ENCODE assay signal across 10 cellular contexts in genomic region chr11:114195981-114196731, GRCh38.
A peak's percentile ranks its signal among the peaks of the same experiment; 100 is the strongest.
DNase-seq lines count a peak whose midpoint lies in the region; ATAC-seq and TF ChIP-seq lines count a peak whose summit lies in the region.
"Had no signal": no experiment of that assay in that cellular context is flagged by ENCODE, and none has a peak within 500 bp of the region (broad histone marks: within the 10 kb centered on the region; RNA-seq: fewer than 3 reads in every experiment).

No MANE protein-coding gene starts in this region.

- H3K9me3 Mint-ChIP-seq in Caco-2 (ENCODE audit: unreplicated experiment), result peaks cover under 1% of the 10 kb centered on the region

- TF ChIP-seq CTCF in Caco-2 (IDR thresholded peaks at IDR 0.05; ENCODE audit: insufficient read depth in 1 of 2, low read depth in 1 of 2, low read length in 1 of 2, severe bottlenecking in 1 of 2, unreplicated experiment in 1 of 2) (peak in 1 of 2 experiments; percentile 53), esophagus muscularis mucosa (IDR thresholded peaks at IDR 0.05) (no peak), sigmoid colon (IDR thresholded peaks at IDR 0.05) (no peak)

- TF ChIP-seq EP300 in esophagus muscularis mucosa (IDR thresholded peaks at IDR 0.05) (no peak), sigmoid colon (IDR thresholded peaks at IDR 0.05) (no peak)

- ATAC-seq in GM19452 (IDR thresholded peaks at IDR 0.05; ENCODE audit: unreplicated experiment), result no peak

- POLR2A ChIA-PET in Caco-2 (lab: Charles Lee) (no interaction called here), HEK293T (lab: Yijun Ruan, JAX) (no interaction called here)

- H3K27me3 ChIP-seq in Caco-2 (replicated peaks; ENCODE audit: control insufficient read depth, insufficient read depth, low read length), result no peaks in the 10 kb centered on the region
- H3K27me3 ChIP-seq in esophagus muscularis mucosa, result no peaks in the 10 kb centered on the region
- no peaks in the 10 kb centered on the region for H3K27me3 ChIP-seq in sigmoid colon

- no peaks in the 10 kb centered on the region for H3K9me3 ChIP-seq in Caco-2
- no peaks in the 10 kb centered on the region for H3K9me3 ChIP-seq in esophagus muscularis mucosa
- H3K9me3 ChIP-seq in sigmoid colon, result no peaks in the 10 kb centered on the region

- no peak overlapping the region for H3K4me3 Mint-ChIP-seq in Caco-2 (ENCODE audit: unreplicated experiment)
- H3K4me3 Mint-ChIP-seq: activated T-cell treated with anti-CD3 and anti-CD28 coated beads, Interleukin-2, amount 50 U/mL, for 72 hours had no signal

- peak overlapping the region; percentile 89 to 98 (median 95) for H3K27ac ChIP-seq in esophagus muscularis mucosa (replicated peaks in 1 of 4)
- H3K27ac ChIP-seq in sigmoid colon, result peak overlapping the region; percentile 94 to 99 (median 96)

- 94% methylated on average over 5 of the region's 5 CpGs for WGBS in esophagus muscularis mucosa
- WGBS in sigmoid colon, 2 donors, result 92 to 96% methylated on average over 5 of the region's 5 CpGs

- no peak overlapping the region for H3K27ac Mint-ChIP-seq in Caco-2 (ENCODE audit: unreplicated experiment)
- H3K27ac Mint-ChIP-seq: activated T-cell treated with anti-CD3 and anti-CD28 coated beads, Interleukin-2, amount 50 U/mL, for 72 hours had no signal

- TF ChIP-seq POLR2A in esophagus muscularis mucosa (IDR thresholded peaks at IDR 0.05; ENCODE audit: low read depth), result no peak
- TF ChIP-seq POLR2A in sigmoid colon (IDR thresholded peaks at IDR 0.05), result no peak

- H3K36me3 ChIP-seq in Caco-2 (ENCODE audit: control insufficient read depth, insufficient read depth, low read length) (no peaks in the 10 kb centered on the region), esophagus muscularis mucosa (peaks cover 9 to 46% (median 33%) of the 10 kb centered on the region in 4 donors), sigmoid colon (peaks cover 3 to 27% (median 9%) of the 10 kb centered on the region in 4 donors)

- no peaks in the 10 kb centered on the region for H3K27me3 Mint-ChIP-seq in Caco-2 (ENCODE audit: insufficient read depth, unreplicated experiment)

- CTCF ChIA-PET in Caco-2 (lab: Charles Lee) (interaction anchor here (0.5 to 1.6 kb wide), 11 partner anchors 9 to 300 kb away, joined by 3 to 9 read pairs (median 3); no protein-coding TSS in a partner anchor), HEK293T (lab: Yijun Ruan, JAX) (interaction anchor here (0.7 to 1.4 kb wide), 4 partner anchors 16 to 663 kb away, joined by 4 to 5 read pairs (median 4); no protein-coding TSS in a partner anchor)

- DNase-seq in Caco-2, result peak; percentile 74 to 76
- peak; percentile 18 for DNase-seq in RPMI8226
- DNase-seq in esophagus muscularis mucosa (ENCODE audit: extremely low spot score), result no peak
- DNase-seq in sigmoid colon, result no peak
- no peak for DNase-seq in NCI-H2081 (lab: John Stamatoyannopoulos, UW)
- no peak for DNase-seq in HEK293T (ENCODE audit: extremely low spot score)
- DNase-seq in hippocampal formation (lab: John Stamatoyannopoulos, UW), result no peak
- DNase-seq: activated T-cell treated with anti-CD3 and anti-CD28 coated beads, Interleukin-2, amount 50 U/mL, for 72 hours; glutamatergic neuron had no signal

- H3K4me3 ChIP-seq in Caco-2 (ENCODE audit: low read depth, low read length) (no peak overlapping the region), esophagus muscularis mucosa (no peak overlapping the region), sigmoid colon (no peak overlapping the region)

- peaks cover 7% of the 10 kb centered on the region for H3K4me1 Mint-ChIP-seq in Caco-2 (ENCODE audit: low read depth, unreplicated experiment)

- H3K4me1 ChIP-seq in Caco-2 (no peaks in the 10 kb centered on the region; the same call in 1 of the 2 replicates), esophagus muscularis mucosa (peaks cover 83 to 98% (median 94%) of the 10 kb centered on the region in 4 donors), sigmoid colon (peaks cover 0 to 90% (median 87%) of the 10 kb centered on the region in 4 donors)

- H3K36me3 Mint-ChIP-seq in Caco-2 (ENCODE audit: insufficient read depth, unreplicated experiment), result no peaks in the 10 kb centered on the region

- BruUV-seq in Caco-2 (replicated peaks; lab: Mats Ljungman, UMichigan), result no TSS peak

- intact Hi-C loops in Caco-2 (cut with micrococcal nuclease; ENCODE audit: unreplicated experiment), result loop anchor here (1.0 to 2.0 kb wide), 4 partner anchors 65 to 202 kb away; partner anchors contain the start of gene ZBTB16
- intact Hi-C loops in esophagus muscularis mucosa (cut with DNase I), result loop anchor here (5.0 kb wide), 2 partner anchors 34 to 139 kb away; partner anchors contain the start of gene ZBTB16
- intact Hi-C loops in sigmoid colon (cut with DNase I), result loop anchor here (5.0 kb wide), 1 partner anchor 61 kb away; no protein-coding TSS in a partner anchor

TF ChIP-seq in HEK293T, 16 proteins besides CTCF, POLR2A, EP300 and RAD21:
- no peak for TF ChIP-seq HDGF (IDR thresholded peaks at IDR 0.05; ENCODE audit: borderline replicate concordance)
- TF ChIP-seq FOXA1 (IDR thresholded peaks at IDR 0.05), result no peak
- no peak for TF ChIP-seq ELF4 (IDR thresholded peaks at IDR 0.05)
- no peak for TF ChIP-seq ZNF384 (IDR thresholded peaks at IDR 0.05)
- TF ChIP-seq LEF1 (IDR thresholded peaks at IDR 0.05; ENCODE audit: borderline replicate concordance), result no peak
- no peak for TF ChIP-seq TARDBP (IDR thresholded peaks at IDR 0.05)
- TF ChIP-seq SP1 (IDR thresholded peaks at IDR 0.05), result no peak
- TF ChIP-seq CTBP1 (IDR thresholded peaks at IDR 0.05; ENCODE audit: borderline replicate concordance), result no peak
- TF ChIP-seq BHLHE40 (IDR thresholded peaks at IDR 0.05; ENCODE audit: borderline replicate concordance), result no peak
- TF ChIP-seq SUZ12 (IDR thresholded peaks at IDR 0.05), result no peak
- no peak for TF ChIP-seq ARNT (IDR thresholded peaks at IDR 0.05)
- TF ChIP-seq PKNOX1 (IDR thresholded peaks at IDR 0.05), result no peak
- TF ChIP-seq FOXM1 (IDR thresholded peaks at IDR 0.05; ENCODE audit: borderline replicate concordance), result no peak
- no peak for TF ChIP-seq L3MBTL2 (conservative IDR thresholded peaks at IDR 0.05)
- no peak for TF ChIP-seq FOXK2 (IDR thresholded peaks at IDR 0.05)
- no peak for TF ChIP-seq NFRKB (IDR thresholded peaks at IDR 0.05)

Comparison
In these comparisons a context has a peak if more than half of its experiments do, and no peak if none do; other contexts are left out.
1. DNase-seq: peak in Caco-2 (2 of 2) and RPMI8226 (single experiment); none in esophagus muscularis mucosa (single experiment), sigmoid colon (single experiment), NCI-H2081 (0 of 2), HEK293T (single experiment) and hippocampal formation (0 of 2).